30 cellular contexts compared by ENCODE assay signal in the genomic region with DNA sequence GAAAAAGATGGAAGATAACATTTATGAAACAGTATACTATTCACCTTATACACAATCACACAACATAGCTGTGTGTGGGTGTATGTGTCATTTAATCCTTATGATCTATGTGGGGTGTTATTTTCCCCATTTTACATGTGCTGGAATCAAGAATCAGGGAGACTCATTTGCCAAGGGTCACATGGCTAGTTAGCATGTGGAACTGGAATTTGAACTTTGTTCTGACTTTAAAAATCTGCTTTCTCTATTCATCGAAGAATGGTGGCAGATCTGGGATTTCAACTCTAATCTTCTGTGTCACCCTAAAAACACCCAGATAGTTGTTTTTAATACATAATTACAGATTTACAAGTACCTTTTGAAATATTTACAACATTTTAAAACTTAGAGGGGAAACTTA.
DNase-seq lines count a peak whose midpoint lies in the region; ATAC-seq, FAIRE-seq and TF ChIP-seq lines count a peak whose summit lies in the region.
"Had no signal": no experiment of that assay in that cellular context is flagged by ENCODE, and none has a peak within 500 bp of the region (broad histone marks: within the 10 kb centered on the region; RNA-seq: fewer than 3 reads in every experiment).

No MANE protein-coding gene starts in this region.

- no peak overlapping the region for H3K27ac ChIP-seq in ACC112 (ENCODE audit: low read depth, low read length)
- no peak overlapping the region for H3K27ac ChIP-seq in HepG2 (ENCODE audit: extremely low read length, insufficient read depth, low read length)
- H3K27ac ChIP-seq in right lobe of liver = no peak overlapping the region
- H3K27ac ChIP-seq in small intestine (ENCODE audit: low read depth in 1 of 2, low read length in 1 of 2) = no peak overlapping the region
- no peak overlapping the region for H3K27ac ChIP-seq in breast epithelium
- H3K27ac ChIP-seq: 22Rv1, A549, BLaER1 had no signal

- H3K4me1 ChIP-seq in ACC112 (ENCODE audit: control insufficient read depth, insufficient read depth, low read length, unreplicated experiment) = peaks cover 6% of the 10 kb centered on the region
- H3K4me1 ChIP-seq in HepG2 (ENCODE audit: insufficient read depth, low read length) = no peaks in the 10 kb centered on the region; the same call in 1 of the 2 replicates
- no peaks in the 10 kb centered on the region for H3K4me1 ChIP-seq in right lobe of liver
- no peaks in the 10 kb centered on the region for H3K4me1 ChIP-seq in small intestine (ENCODE audit: control insufficient read depth in 2 of 2, insufficient read depth in 1 of 2, low read depth in 1 of 2, low read length in 1 of 2)
- H3K4me1 ChIP-seq in breast epithelium = no peaks in the 10 kb centered on the region
- H3K4me1 ChIP-seq: A549, BE2C, BLaER1, Caco-2 had no signal

- intact Hi-C loops in HepG2 (cut with micrococcal nuclease; ENCODE audit: unreplicated experiment) = no loop called here
- intact Hi-C loops in right lobe of liver (cut with DNase I) = no loop called here
- intact Hi-C loops in Calu3 (cut with micrococcal nuclease; ENCODE audit: unreplicated experiment) = no loop called here
- intact Hi-C loops in breast epithelium (cut with DNase I; ENCODE audit: low total_unique reads) = no loop called here

- CTCF ChIA-PET in HepG2 (lab: Yijun Ruan, JAX; ENCODE audit: low intra/inter-chr PET ratio, low total read pairs) = no interaction called here
- CTCF ChIA-PET in Calu3 (lab: Charles Lee) = no interaction called here

- no peak overlapping the region for H3K9ac ChIP-seq in HepG2 (ENCODE audit: insufficient read depth, low read depth, low read length)
- H3K9ac ChIP-seq: BLaER1 had no signal

- H3K9me3 ChIP-seq in HepG2 (ENCODE audit: low read length) = no peaks in the 10 kb centered on the region
- no peaks in the 10 kb centered on the region for H3K9me3 ChIP-seq in right lobe of liver
- no peaks in the 10 kb centered on the region for H3K9me3 ChIP-seq in small intestine (ENCODE audit: control insufficient read depth, low read depth)
- no peaks in the 10 kb centered on the region for H3K9me3 ChIP-seq in breast epithelium
- H3K9me3 ChIP-seq: A549, BE2C, BLaER1, Caco-2 had no signal

- POLR2A ChIA-PET in HepG2 (lab: Yijun Ruan, JAX) = no interaction called here

- no peaks in the 10 kb centered on the region for H3K4me1 Mint-ChIP-seq in Calu3 (ENCODE audit: low read depth, unreplicated experiment)
- H3K4me1 Mint-ChIP-seq: CD4-positive, alpha-beta memory T cell; CD4-positive, CD25-positive, alpha-beta regulatory T cell; CD8-positive, alpha-beta memory T cell had no signal

- H4K20me1 ChIP-seq in HepG2 (ENCODE audit: insufficient read depth, low read length) = no peaks in the 10 kb centered on the region
- H4K20me1 ChIP-seq: BLaER1 had no signal

- TF ChIP-seq CTCF in HepG2 (CRISPR knock-in tag; IDR thresholded peaks at IDR 0.05) (no peak), right lobe of liver (IDR thresholded peaks at IDR 0.05) (no peak), Calu3 (IDR thresholded peaks at IDR 0.05; ENCODE audit: unreplicated experiment) (no peak), breast epithelium (IDR thresholded peaks at IDR 0.05) (no peak)

- no peak for DNase-seq in HepG2 (ENCODE audit: low spot score)
- DNase-seq in right lobe of liver = no peak
- DNase-seq in small intestine = peak; percentile 52
- no peak for DNase-seq in Calu3
- no peak for DNase-seq in breast epithelium (ENCODE audit: low spot score in 2 of 2)
- no peak for DNase-seq in amniotic stem cell (lab: John Stamatoyannopoulos, UW)
- DNase-seq: ACHN; BE2C; C1 segment of cervical spinal cord; Caco-2; CD4-positive, alpha-beta memory T cell; CD4-positive, CD25-positive, alpha-beta regulatory T cell; CD8-positive, alpha-beta memory T cell; DMS 273 treated with DMSO at 0.1 percent for 48 hours; DMS153; DMS53; DMS79; DND-41; EL; GDM1 had no signal

- H3K36me3 Mint-ChIP-seq in Calu3 (ENCODE audit: insufficient read depth, unreplicated experiment) = no peaks in the 10 kb centered on the region
- H3K36me3 Mint-ChIP-seq: CD14-positive monocyte; CD4-positive, alpha-beta memory T cell had no signal

- H3K27me3 ChIP-seq in ACC112 (ENCODE audit: insufficient read depth, low read length) = no peaks in the 10 kb centered on the region
- no peaks in the 10 kb centered on the region for H3K27me3 ChIP-seq in HepG2 (ENCODE audit: control insufficient read depth in 1 of 2, insufficient read depth in 2 of 2, low read length in 2 of 2)
- H3K27me3 ChIP-seq in right lobe of liver = no peaks in the 10 kb centered on the region
- no peaks in the 10 kb centered on the region for H3K27me3 ChIP-seq in small intestine (ENCODE audit: control insufficient read depth in 2 of 2, insufficient read depth in 2 of 2, low read length in 2 of 2)
- no peaks in the 10 kb centered on the region for H3K27me3 ChIP-seq in breast epithelium
- H3K27me3 ChIP-seq: BE2C, BLaER1 had no signal

- WGBS in HepG2 (ENCODE audit: low lambda C conversion rate) = 38% methylated on average over 1 of the region's 1 CpG
- WGBS in right lobe of liver (ENCODE audit: insufficient coverage, low coverage, low lambda C conversion rate, missing lambda C conversion rate) = 27% methylated on average over 1 of the region's 1 CpG
- 32 to 57% (median 36%) methylated on average over 1 of the region's 1 CpG for WGBS in small intestine, 3 donors

- FAIRE-seq in HepG2 (lab: Jason Lieb, UNC) = no peak
- FAIRE-seq in small intestine (lab: Jason Lieb, UNC) = no peak
- FAIRE-seq: A549, GM12878, GM12892, GM18507, GM19239 had no signal

- TF ChIP-seq RAD21 in HepG2 (CRISPR knock-in tag; IDR thresholded peaks at IDR 0.05) = no peak

- no peak overlapping the region for H3K4me3 ChIP-seq in ACC112 (ENCODE audit: low read depth, low read length)
- no peak overlapping the region for H3K4me3 ChIP-seq in HepG2 (replicated peaks in 1 of 3; ENCODE audit: insufficient read depth in 1 of 3, low read depth in 2 of 3, low read length in 3 of 3)
- H3K4me3 ChIP-seq in right lobe of liver = no peak overlapping the region
- no peak overlapping the region for H3K4me3 ChIP-seq in small intestine (ENCODE audit: low read depth in 1 of 2, low read length in 2 of 2)
- H3K4me3 ChIP-seq in breast epithelium = no peak overlapping the region
- H3K4me3 ChIP-seq: A549, BLaER1, GM12878 had no signal

- H3K27ac Mint-ChIP-seq in Calu3 (ENCODE audit: unreplicated experiment) = no peak overlapping the region
- H3K27ac Mint-ChIP-seq: CD14-positive monocyte; CD4-positive, alpha-beta memory T cell; CD4-positive, CD25-positive, alpha-beta regulatory T cell; CD8-positive, alpha-beta memory T cell had no signal

- H3K79me2 ChIP-seq in ACC112 (ENCODE audit: control insufficient read depth, insufficient read depth, low read length, unreplicated experiment) (no peaks in the 10 kb centered on the region), HepG2 (ENCODE audit: insufficient read depth, low read length) (no peaks in the 10 kb centered on the region)

- H3K36me3 ChIP-seq in ACC112 (ENCODE audit: insufficient read depth, low read length) (no peaks in the 10 kb centered on the region), HepG2 (replicated peaks in 1 of 2; ENCODE audit: control insufficient read depth in 1 of 2, insufficient read depth in 2 of 2, low read length in 2 of 2) (no peaks in the 10 kb centered on the region), right lobe of liver (no peaks in the 10 kb centered on the region), small intestine (ENCODE audit: control insufficient read depth in 2 of 2, insufficient read depth in 2 of 2, low read length in 2 of 2) (no peaks in the 10 kb centered on the region), breast epithelium (no peaks in the 10 kb centered on the region)
- H3K36me3 ChIP-seq: BE2C had no signal

- no peak for TF ChIP-seq EP300 in HepG2 (IDR thresholded peaks at IDR 0.05; ENCODE audit: low read depth in 2 of 2, low read length in 2 of 2)
- TF ChIP-seq EP300 in HepG2 (CRISPR knock-in tag; IDR thresholded peaks at IDR 0.05; ENCODE audit: borderline replicate concordance) = no peak

- no peak overlapping the region for H3K4me3 Mint-ChIP-seq in Calu3 (ENCODE audit: low read depth, unreplicated experiment)
- H3K4me3 Mint-ChIP-seq: CD14-positive monocyte; CD4-positive, alpha-beta memory T cell; CD4-positive, CD25-positive, alpha-beta regulatory T cell; CD8-positive, alpha-beta memory T cell had no signal

- H3K9me3 Mint-ChIP-seq in Calu3 (ENCODE audit: low read depth, unreplicated experiment) = no peaks in the 10 kb centered on the region
- H3K9me3 Mint-ChIP-seq: CD4-positive, alpha-beta memory T cell; CD8-positive, alpha-beta memory T cell had no signal

- no peak overlapping the region for H3K4me2 ChIP-seq in HepG2 (ENCODE audit: low read depth, low read length)
- H3K4me2 ChIP-seq: A549, BLaER1 had no signal

- H3K27me3 Mint-ChIP-seq in Calu3 (ENCODE audit: unreplicated experiment) = no peaks in the 10 kb centered on the region
- H3K27me3 Mint-ChIP-seq: CD4-positive, alpha-beta memory T cell; CD8-positive, alpha-beta memory T cell had no signal

- TF ChIP-seq POLR2A in HepG2 (IDR thresholded peaks at IDR 0.05; ENCODE audit: insufficient read depth in 1 of 2, low read depth in 2 of 2, low read length in 2 of 2) = no peak
- no peak for TF ChIP-seq POLR2A in right lobe of liver (IDR thresholded peaks at IDR 0.05)
- TF ChIP-seq POLR2A in breast epithelium (IDR thresholded peaks at IDR 0.05) = no peak

- ATAC-seq in HepG2 = no peak
- peak in 3 of 4 donors; percentile 26 to 69 (median 62) for ATAC-seq in right lobe of liver
- ATAC-seq in GM18870 (IDR thresholded peaks at IDR 0.05; ENCODE audit: unreplicated experiment) = no peak
- ATAC-seq: A549, GM12878 had no signal

- H2AFZ ChIP-seq in ACC112 (ENCODE audit: low read length, unreplicated experiment) (peak overlapping the region; percentile 43), HepG2 (ENCODE audit: low read length) (no peak overlapping the region)

- in situ Hi-C loops in HepG2 (cut with HindIII; ENCODE audit: extremely low pct_ligation_motif_present, low pct_unique_long_range_greater_than_20kb) = no loop called here

- BruUV-seq in HepG2 (replicated peaks; lab: Mats Ljungman, UMichigan) = no TSS peak
- BruUV-seq in Calu3 (replicated peaks; lab: Mats Ljungman, UMichigan) = no TSS peak

TF ChIP-seq in HepG2, 621 proteins besides CTCF, POLR2A, EP300 and RAD21:
- TF ChIP-seq, protein P1, sequence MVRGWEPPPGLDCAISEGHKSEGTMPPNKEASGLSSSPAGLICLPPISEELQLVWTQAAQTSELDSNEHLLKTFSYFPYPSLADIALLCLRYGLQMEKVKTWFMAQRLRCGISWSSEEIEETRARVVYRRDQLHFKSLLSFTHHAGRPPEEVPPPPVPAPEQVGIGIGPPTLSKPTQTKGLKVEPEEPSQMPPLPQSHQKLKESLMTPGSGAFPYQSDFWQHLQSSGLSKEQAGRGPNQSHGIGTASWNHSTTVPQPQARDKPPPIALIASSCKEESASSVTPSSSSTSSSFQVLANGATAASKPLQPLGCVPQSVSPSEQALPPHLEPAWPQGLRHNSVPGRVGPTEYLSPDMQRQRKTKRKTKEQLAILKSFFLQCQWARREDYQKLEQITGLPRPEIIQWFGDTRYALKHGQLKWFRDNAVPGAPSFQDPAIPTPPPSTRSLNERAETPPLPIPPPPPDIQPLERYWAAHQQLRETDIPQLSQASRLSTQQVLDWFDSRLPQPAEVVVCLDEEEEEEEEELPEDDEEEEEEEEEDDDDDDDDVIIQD (CRISPR knock-in tag; IDR thresholded peaks at IDR 0.05; ENCODE audit: low read depth) = peak; percentile 54; the same call in 1 of the 2 replicates
- TF ChIP-seq FLYWCH1 (CRISPR knock-in tag; IDR thresholded peaks at IDR 0.05) = no peak
TF ChIP-seq in HepG2: peak in this region for 1.

Comparison
In these comparisons a context has a peak if more than half of its experiments do, and no peak if none do; other contexts are left out.
1. ATAC-seq: peak in right lobe of liver (3 of 4); none in HepG2 (single experiment) and GM18870 (single experiment).